Comparison of ENCODE assay signal across 21 cellular contexts in genomic region chr10:3959370-3960266, GRCh38.
A peak's percentile ranks its signal among the peaks of the same experiment; 100 is the strongest.
DNase-seq lines count a peak whose midpoint lies in the region; ATAC-seq and TF ChIP-seq lines count a peak whose summit lies in the region.
"Had no signal": no experiment of that assay in that cellular context is flagged by ENCODE, and none has a peak within 500 bp of the region (broad histone marks: within the 10 kb centered on the region; RNA-seq: fewer than 3 reads in every experiment).

No MANE protein-coding gene starts in this region.

- POLR2A ChIA-PET in activated CD4-positive, alpha-beta memory T cell treated with anti-CD3 and anti-CD28 coated beads for 36 hours (lab: Charles Lee), result interaction anchor here (1.8 kb wide), 1 partner anchor 174 kb away, joined by 8 read pairs; the partner anchor contains the start of gene KLF6

- no peak for ATAC-seq in stimulated activated naive CD8-positive, alpha-beta T cell treated with anti-CD3 and anti-CD28 coated beads, Interleukin-15, Interleukin-2, amounts not matched to agents 100 U/mL and 50 U/mL, for 24 hours
- no peak for ATAC-seq in HG02981 (IDR thresholded peaks at IDR 0.05; ENCODE audit: unreplicated experiment)
- ATAC-seq: foreskin keratinocyte had no signal

- peaks cover 33% of the 10 kb centered on the region for H3K4me1 Mint-ChIP-seq in stimulated activated naive CD8-positive, alpha-beta T cell treated with anti-CD3 and anti-CD28 coated beads, Interleukin-15, Interleukin-2, amounts not matched to agents 100 ng/mL and 50 ng/mL, for 24 hours (ENCODE audit: low read depth)
- H3K4me1 Mint-ChIP-seq in activated CD4-positive, alpha-beta memory T cell treated with anti-CD3 and anti-CD28 coated beads for 36 hours (ENCODE audit: low read depth), result peaks cover 37% of the 10 kb centered on the region
- H3K4me1 Mint-ChIP-seq in glutamatergic neuron (ENCODE audit: low read depth, unreplicated experiment), result peaks cover 28% of the 10 kb centered on the region

- H3K4me3 Mint-ChIP-seq in stimulated activated naive CD8-positive, alpha-beta T cell treated with anti-CD3 and anti-CD28 coated beads, Interleukin-15, Interleukin-2, amounts not matched to agents 100 ng/mL and 50 ng/mL, for 24 hours, result peak overlapping the region; percentile 30
- H3K4me3 Mint-ChIP-seq in activated CD4-positive, alpha-beta memory T cell treated with anti-CD3 and anti-CD28 coated beads for 36 hours, result peak overlapping the region; percentile 27
- peak overlapping the region; percentile 11 for H3K4me3 Mint-ChIP-seq in glutamatergic neuron (ENCODE audit: unreplicated experiment)
- H3K4me3 Mint-ChIP-seq: activated naive CD8-positive, alpha-beta T cell had no signal

- no peaks in the 10 kb centered on the region for H3K9me3 Mint-ChIP-seq in stimulated activated naive CD8-positive, alpha-beta T cell treated with anti-CD3 and anti-CD28 coated beads, Interleukin-15, Interleukin-2, amounts not matched to agents 100 ng/mL and 50 ng/mL, for 24 hours
- no peaks in the 10 kb centered on the region for H3K9me3 Mint-ChIP-seq in activated CD4-positive, alpha-beta memory T cell treated with anti-CD3 and anti-CD28 coated beads for 36 hours
- peaks cover 3% of the 10 kb centered on the region for H3K9me3 Mint-ChIP-seq in glutamatergic neuron (ENCODE audit: unreplicated experiment)

- no peaks in the 10 kb centered on the region for H3K36me3 Mint-ChIP-seq in stimulated activated naive CD8-positive, alpha-beta T cell treated with anti-CD3 and anti-CD28 coated beads, Interleukin-15, Interleukin-2, amounts not matched to agents 100 ng/mL and 50 ng/mL, for 24 hours (ENCODE audit: low read depth)
- no peaks in the 10 kb centered on the region for H3K36me3 Mint-ChIP-seq in activated CD4-positive, alpha-beta memory T cell treated with anti-CD3 and anti-CD28 coated beads for 36 hours
- H3K36me3 Mint-ChIP-seq in glutamatergic neuron (ENCODE audit: unreplicated experiment), result no peaks in the 10 kb centered on the region
- H3K36me3 Mint-ChIP-seq: activated naive CD8-positive, alpha-beta T cell had no signal

- no peak for TF ChIP-seq CTCF in glutamatergic neuron (IDR thresholded peaks at IDR 0.05; ENCODE audit: partially characterized antibody, unreplicated experiment)

- no peak for DNase-seq in stimulated activated naive CD8-positive, alpha-beta T cell treated with anti-CD3 and anti-CD28 coated beads, Interleukin-15, Interleukin-2, amounts not matched to agents 100 U/mL and 50 U/mL, for 24 hours
- no peak for DNase-seq in activated CD4-positive, alpha-beta memory T cell treated with anti-CD3 and anti-CD28 coated beads for 36 hours
- DNase-seq in glutamatergic neuron (no peak), iPS-NIHi7 (ENCODE audit: extremely low spot score) (no peak)
- no peak for DNase-seq in stimulated activated naive CD4-positive, alpha-beta T cell (lab: John Stamatoyannopoulos, UW)
- no peak for DNase-seq in stimulated activated CD8-positive, alpha-beta memory T cell treated with anti-CD3 and anti-CD28 coated beads, Interleukin-4, amount 100 ng/mL, for 48 hours
- DNase-seq: activated CD4-positive, alpha-beta T cell treated with anti-CD3 and anti-CD28 coated beads, Interleukin-2, amount 50 U/mL, for 1 hour; activated T-cell treated with anti-CD3 and anti-CD28 coated beads, Interleukin-2, amount 50 U/mL, for 1 hour; brain microvascular endothelial cell; cortex of kidney; DMS53; foreskin keratinocyte; hypothalamus; mammary epithelial cell; NCI-H1105; NCI-H510A; stimulated activated CD4-positive, alpha-beta T cell treated with anti-CD3 and anti-CD28 coated beads, Interleukin-2, amount 100 ng/mL, for 48 hours; uterus had no signal

- no peaks in the 10 kb centered on the region for H3K27me3 Mint-ChIP-seq in stimulated activated naive CD8-positive, alpha-beta T cell treated with anti-CD3 and anti-CD28 coated beads, Interleukin-15, Interleukin-2, amounts not matched to agents 100 ng/mL and 50 ng/mL, for 24 hours
- no peaks in the 10 kb centered on the region for H3K27me3 Mint-ChIP-seq in activated CD4-positive, alpha-beta memory T cell treated with anti-CD3 and anti-CD28 coated beads for 36 hours
- no peaks in the 10 kb centered on the region for H3K27me3 Mint-ChIP-seq in glutamatergic neuron (ENCODE audit: unreplicated experiment)
- H3K27me3 Mint-ChIP-seq: activated naive CD8-positive, alpha-beta T cell had no signal

- intact Hi-C loops in activated CD4-positive, alpha-beta memory T cell treated with anti-CD3 and anti-CD28 coated beads for 36 hours (cut with micrococcal nuclease), result loop anchor here (5.0 kb wide), 1 partner anchor 173 kb away; no protein-coding TSS in a partner anchor

- H3K27ac Mint-ChIP-seq in stimulated activated naive CD8-positive, alpha-beta T cell treated with anti-CD3 and anti-CD28 coated beads, Interleukin-15, Interleukin-2, amounts not matched to agents 100 ng/mL and 50 ng/mL, for 24 hours, result peak overlapping the region; percentile 42
- H3K27ac Mint-ChIP-seq in activated CD4-positive, alpha-beta memory T cell treated with anti-CD3 and anti-CD28 coated beads for 36 hours, result peak overlapping the region; percentile 49
- peak overlapping the region; percentile 65 for H3K27ac Mint-ChIP-seq in glutamatergic neuron (ENCODE audit: unreplicated experiment)
- H3K27ac Mint-ChIP-seq: activated naive CD8-positive, alpha-beta T cell had no signal

- CTCF ChIA-PET in activated CD4-positive, alpha-beta memory T cell treated with anti-CD3 and anti-CD28 coated beads for 36 hours (lab: Charles Lee), result no interaction called here
